ENCODE assay signal across 8 cellular contexts in the genomic region with DNA sequence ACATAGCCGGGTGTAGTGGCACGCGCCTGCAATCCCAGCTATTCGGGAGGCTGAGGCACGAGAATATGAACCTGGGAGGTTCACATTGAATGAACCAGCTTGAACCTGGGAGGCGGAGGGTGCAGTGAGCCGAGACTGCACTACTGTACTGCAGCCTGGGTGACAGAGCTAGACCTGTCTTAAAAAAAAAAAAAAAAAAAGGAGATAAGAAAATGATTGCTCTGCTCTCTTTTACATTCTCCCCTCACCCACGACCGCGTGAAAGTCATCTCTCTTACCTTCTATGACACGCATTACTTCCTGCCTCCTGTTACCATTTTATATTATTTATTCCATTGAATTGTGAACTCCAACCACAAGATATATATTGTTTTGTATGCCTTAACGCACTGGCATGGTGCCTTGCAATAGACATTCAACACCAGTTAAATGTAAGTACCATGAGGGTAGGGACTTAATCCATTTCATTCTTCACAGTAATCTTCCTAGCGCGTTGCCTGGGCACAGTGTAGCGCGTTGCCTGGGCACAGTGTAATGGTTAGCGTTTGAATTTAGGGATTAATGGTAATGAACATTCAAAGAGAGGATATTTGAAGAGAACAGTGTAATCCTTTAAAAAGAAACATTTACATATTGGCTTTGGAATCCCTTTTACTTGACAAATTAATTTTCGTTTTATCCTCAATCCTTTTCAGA. TPM values are rescaled to one million over a fixed set of nuclear protein-coding genes. Genes with fewer than 3 reads are reported as not detected.
DNase-seq lines count a peak whose midpoint lies in the region; ATAC-seq and TF ChIP-seq lines count a peak whose summit lies in the region.

No MANE protein-coding gene starts in this region.

- H2AFZ ChIP-seq in IMR-90 (replicated peaks; ENCODE audit: low read length, poor library complexity): no peak overlapping the region

- peak overlapping the region; percentile 58; the same call in 1 of the 2 replicates for H3K14ac ChIP-seq in IMR-90 (replicated peaks; ENCODE audit: low read depth, low read length)

- TF ChIP-seq RAD21 in IMR-90 (IDR thresholded peaks at IDR 0.05; ENCODE audit: low read length): no peak

- H3K9me3 ChIP-seq in IMR-90 (ENCODE audit: control insufficient read depth, insufficient read depth, low read length): no peaks in the 10 kb centered on the region

- H2AK5ac ChIP-seq in IMR-90 (ENCODE audit: low read depth, low read length): no peak overlapping the region

- 100% methylated on average over 6 of the region's 18 CpGs; no CpG with 5 or more reads in 1 of the 2 experiments for WGBS in IMR-90 (ENCODE audit: extremely low coverage in 2 of 2, insufficient read length in 1 of 2), 2 experiments

- no peak overlapping the region for H3K18ac ChIP-seq in IMR-90 (ENCODE audit: low read depth, low read length)

- peaks cover 25% of the 10 kb centered on the region for H3K36me3 Mint-ChIP-seq in activated T-cell treated with anti-CD3 and anti-CD28 coated beads, Interleukin-2, amount 50 U/mL, for 4 hours (ENCODE audit: insufficient read depth)
- no peaks in the 10 kb centered on the region for H3K36me3 Mint-ChIP-seq in glutamatergic neuron (ENCODE audit: unreplicated experiment)

- TF ChIP-seq CTCF in IMR-90 (conservative IDR thresholded peaks at IDR 0.05; ENCODE audit: low read depth, low read length) (no peak), glutamatergic neuron (IDR thresholded peaks at IDR 0.05; ENCODE audit: partially characterized antibody, unreplicated experiment) (no peak)

- peaks cover 55% of the 10 kb centered on the region for H4K20me1 ChIP-seq in IMR-90 (ENCODE audit: insufficient read depth, low read length)

- no peak overlapping the region for H2BK15ac ChIP-seq in IMR-90 (ENCODE audit: low read depth, low read length)

- H2AK9ac ChIP-seq in IMR-90 (replicated peaks; ENCODE audit: low read depth, low read length, poor library complexity): peak overlapping the region; percentile 60

- 0 out of 4 replicates have a peak overlapping the region, but pooled peaks of 1 of the 2 experiments have one; percentile 21 for H4K8ac ChIP-seq in IMR-90 (ENCODE audit: low read depth in 2 of 2, low read length in 2 of 2)

- no peak overlapping the region for H3K9ac ChIP-seq in IMR-90 (ENCODE audit: low read depth, low read length)

- no peak for ATAC-seq in IMR-90 (ENCODE audit: low read depth)
- ATAC-seq in activated T-cell treated with anti-CD3 and anti-CD28 coated beads, Interleukin-2, amount 50 U/mL, for 4 hours: peak in 1 of 2 donors; percentile 3
- no peak for ATAC-seq in HG03175 (IDR thresholded peaks at IDR 0.05; ENCODE audit: unreplicated experiment)

- H3K4ac ChIP-seq in IMR-90 (ENCODE audit: low read depth, low read length): no peak overlapping the region

- peaks cover 52% of the 10 kb centered on the region for H3K4me1 Mint-ChIP-seq in activated T-cell treated with anti-CD3 and anti-CD28 coated beads, Interleukin-2, amount 50 U/mL, for 4 hours (ENCODE audit: low read depth)
- peaks cover 18% of the 10 kb centered on the region for H3K4me1 Mint-ChIP-seq in glutamatergic neuron (ENCODE audit: low read depth, unreplicated experiment)

- H3K9me1 ChIP-seq in IMR-90 (ENCODE audit: insufficient read depth, low read length): peaks cover 14% of the 10 kb centered on the region

- no peak for TF ChIP-seq POLR2A in IMR-90 (IDR thresholded peaks at IDR 0.05; ENCODE audit: low read depth, low read length)

- DNase-seq in IMR-90 (no peak), glutamatergic neuron (no peak), DMS153 treated with DMSO at 0.1 percent for 48 hours (lab: John Stamatoyannopoulos, UW; ENCODE audit: unreplicated experiment) (no peak), DMS53 (lab: John Stamatoyannopoulos, UW) (no peak), NCI-H2107 (lab: John Stamatoyannopoulos, UW) (no peak)
- peak; percentile 49 for DNase-seq in activated T-cell treated with anti-CD3 and anti-CD28 coated beads, Interleukin-2, amount 50 U/mL, for 4 hours
- peak; percentile 17 for DNase-seq in stimulated activated CD8-positive, alpha-beta memory T cell treated with anti-CD3 and anti-CD28 coated beads, Interleukin-4, amount 100 ng/mL, for 24 hours (ENCODE audit: low read depth)

- no peak overlapping the region for H3K27ac Mint-ChIP-seq in glutamatergic neuron (ENCODE audit: unreplicated experiment)

- CTCF ChIA-PET in IMR-90 (lab: Yijun Ruan, JAX): no interaction called here

- H3K4me1 ChIP-seq in IMR-90 (ENCODE audit: control insufficient read depth, insufficient read depth, low read length): peaks cover 7% of the 10 kb centered on the region; the same call in 1 of the 2 replicates

- intact Hi-C loops in IMR-90 (cut with micrococcal nuclease): loop anchor here (5.0 kb wide), 1 partner anchor 391 kb away; no protein-coding TSS in a partner anchor

- H3K27me3 ChIP-seq in IMR-90 (ENCODE audit: control insufficient read depth, insufficient read depth, low read length): no peaks in the 10 kb centered on the region

- in situ Hi-C loops in IMR-90 (cut with MboI; ENCODE audit: low sequenced_read_pairs): no loop called here

- dilution Hi-C loops in IMR-90 (cut with HindIII; ENCODE audit: low sequenced_read_pairs, unreplicated experiment): no loop called here

- no peak overlapping the region for H4K5ac ChIP-seq in IMR-90 (ENCODE audit: low read depth, low read length)

- H2BK20ac ChIP-seq in IMR-90 (ENCODE audit: low read depth, low read length): no peak overlapping the region

- H3K4me3 ChIP-seq in IMR-90 (ENCODE audit: insufficient read depth, low read depth, low read length): no peak overlapping the region

- peak overlapping the region; percentile 92 for H3K4me2 ChIP-seq in IMR-90 (ENCODE audit: low read depth, low read length)

- H2BK5ac ChIP-seq in IMR-90 (ENCODE audit: low read depth, low read length, poor library complexity, severe bottlenecking): peak overlapping the region; percentile 78

- H3K9me3 Mint-ChIP-seq in activated T-cell treated with anti-CD3 and anti-CD28 coated beads, Interleukin-2, amount 50 U/mL, for 4 hours: no peaks in the 10 kb centered on the region
- peaks cover 11% of the 10 kb centered on the region for H3K9me3 Mint-ChIP-seq in glutamatergic neuron (ENCODE audit: unreplicated experiment)

- H3K27me3 Mint-ChIP-seq in activated T-cell treated with anti-CD3 and anti-CD28 coated beads, Interleukin-2, amount 50 U/mL, for 4 hours (ENCODE audit: low read depth): no peaks in the 10 kb centered on the region
- peaks cover 9% of the 10 kb centered on the region for H3K27me3 Mint-ChIP-seq in glutamatergic neuron (ENCODE audit: unreplicated experiment)

- H3K4me3 Mint-ChIP-seq in activated T-cell treated with anti-CD3 and anti-CD28 coated beads, Interleukin-2, amount 50 U/mL, for 4 hours: peak overlapping the region; percentile 95
- peak overlapping the region; percentile 94 for H3K4me3 Mint-ChIP-seq in glutamatergic neuron (ENCODE audit: unreplicated experiment)

- H3K27ac ChIP-seq in IMR-90 (ENCODE audit: insufficient read depth, low read length): peak overlapping the region; percentile 15; the same call in 1 of the 2 replicates

- H4K91ac ChIP-seq in IMR-90 (ENCODE audit: insufficient read depth, low read depth, low read length): no peak overlapping the region

- H3K23ac ChIP-seq in IMR-90 (ENCODE audit: low read depth, low read length): peak overlapping the region; percentile 62; the same call in 1 of the 2 replicates

- no TSS peak for BruUV-seq in IMR-90 (replicated peaks; lab: Mats Ljungman, UMichigan)

- POLR2A ChIA-PET in IMR-90 (lab: Charles Lee; ENCODE audit: unreplicated experiment): no interaction called here

- peaks cover 0 to 19% of the 10 kb centered on the region in 2 experiments; a peak in 2 of 4 replicates for H3K79me1 ChIP-seq in IMR-90 (ENCODE audit: low read depth in 1 of 2, low read length in 2 of 2)

- H3K36me3 ChIP-seq in IMR-90 (ENCODE audit: control insufficient read depth, insufficient read depth, low read length): peaks cover 2% of the 10 kb centered on the region; the same call in 1 of the 2 replicates

- H2BK120ac ChIP-seq in IMR-90 (ENCODE audit: low read depth, low read length): no peak overlapping the region

- no peak overlapping the region for H3K56ac ChIP-seq in IMR-90 (ENCODE audit: extremely low read depth, insufficient read depth, low read length)

TF ChIP-seq in IMR-90, 13 proteins besides CTCF, POLR2A, EP300 and RAD21:
- TF ChIP-seq CEBPB (IDR thresholded peaks at IDR 0.05; ENCODE audit: low read depth, low read length) (no peak), NFE2L2 (IDR thresholded peaks at IDR 0.05; ENCODE audit: low read depth, low read length) (no peak), CHD1 (IDR thresholded peaks at IDR 0.05; ENCODE audit: low read depth, low read length) (no peak), FOS (IDR thresholded peaks at IDR 0.05; ENCODE audit: low read depth, low read length) (no peak), BHLHE40 (IDR thresholded peaks at IDR 0.05; ENCODE audit: low read depth, low read length) (no peak)

RNA-seq across cellular contexts. Expression of gene RAP1B, which starts 2.7 kb away (rescaled TPM):
- total RNA-seq in IMR-90 (2012; rRNA removed) (200 and 262 TPM in 2 replicates), glutamatergic neuron (ENCODE audit: unreplicated experiment) (68.2 TPM)
- 114 and 159 TPM in 2 replicates for polyA plus RNA-seq in IMR-90 (2012; rRNA removed)
- polyA plus RNA-seq in IMR-90 (2012; cell fraction: cytosol; rRNA removed): 56.5 and 87.8 TPM in 2 replicates
- polyA plus RNA-seq in IMR-90 (2012; cell fraction: nucleus; rRNA removed; ENCODE audit: low replicate concordance): 16.7 and 90.0 TPM in 2 replicates
- total RNA-seq in activated T-cell treated with anti-CD3 and anti-CD28 coated beads, Interleukin-2, amount 50 U/mL, for 4 hours: 100 to 1,000 TPM; 172 to 213 (median 188) TPM

Comparison
In these comparisons a context has a peak if more than half of its experiments do, and no peak if none do; other contexts are left out.
1. DNase-seq: peak in activated T-cell treated with anti-CD3 and anti-CD28 coated beads, Interleukin-2, amount 50 U/mL, for 4 hours (single experiment) and stimulated activated CD8-positive, alpha-beta memory T cell treated with anti-CD3 and anti-CD28 coated beads, Interleukin-4, amount 100 ng/mL, for 24 hours (single experiment); none in IMR-90 (single experiment), glutamatergic neuron (single experiment), DMS153 treated with DMSO at 0.1 percent for 48 hours (single experiment), DMS53 (single experiment) and NCI-H2107 (single experiment).